8 cellular contexts compared by ENCODE assay signal in genomic region chr17:59372138-59372751, GRCh38.
DNase-seq lines count a peak whose midpoint lies in the region; ATAC-seq lines count a peak whose summit lies in the region.

No MANE protein-coding gene starts in this region.

- DNase-seq in NOMO-1 treated with DMSO at 0.1 percent for 48 hours (lab: John Stamatoyannopoulos, UW; ENCODE audit: unreplicated experiment) (peak; percentile 84), dedifferentiated amniotic fluid mesenchymal stem cell (ENCODE audit: extremely low spot score) (peak; percentile 57), NK-92 (lab: John Stamatoyannopoulos, UW; ENCODE audit: unreplicated experiment) (no peak), NCI-H2171 treated with DMSO at 0.1 percent for 48 hours (lab: John Stamatoyannopoulos, UW) (no peak)
- no peak for DNase-seq in NK-92 treated with Interleukin-12 subunit alpha and Interleukin-12 subunit beta, amount 100 ng/mL, for 24 hours (lab: John Stamatoyannopoulos, UW)

- H3K27ac ChIP-seq in BLaER1 treated with 17β-estradiol and CSF1 and Interleukin-3, amounts not matched to agents 10 nM and 100 nM, result peak overlapping the region; percentile 70 to 95 (median 83)

- H3K9ac ChIP-seq in BLaER1 treated with 17β-estradiol and CSF1 and Interleukin-3, amounts not matched to agents 10 nM and 100 nM, result peak overlapping the region; percentile 36 to 84 (median 71)
- peak overlapping the region; percentile 50 for H3K9ac ChIP-seq in mucosa of stomach (ENCODE audit: low read length)

- peak overlapping the region in 9 of 10 experiments; percentile 21 to 54 (median 37); a peak in 13 of 20 replicates for H3K4me3 ChIP-seq in BLaER1 treated with 17β-estradiol and CSF1 and Interleukin-3, amounts not matched to agents 10 nM and 100 nM
- no peak overlapping the region for H3K4me3 ChIP-seq in mucosa of stomach (ENCODE audit: low read length)

- peaks cover 0 to 8% (median 1%) of the 10 kb centered on the region in 11 experiments; a peak in 6 of 22 replicates for H3K36me3 ChIP-seq in BLaER1 treated with 17β-estradiol and CSF1 and Interleukin-3, amounts not matched to agents 10 nM and 100 nM
- H3K36me3 ChIP-seq in mucosa of stomach (ENCODE audit: control insufficient read depth, insufficient read depth, low read length), result no peaks in the 10 kb centered on the region

- no peaks in the 10 kb centered on the region for H3K27me3 ChIP-seq in BLaER1 treated with 17β-estradiol and CSF1 and Interleukin-3, amounts not matched to agents 10 nM and 100 nM
- no peaks in the 10 kb centered on the region for H3K27me3 ChIP-seq in mucosa of stomach (ENCODE audit: control insufficient read depth, insufficient read depth, low read length)

- H4K20me1 ChIP-seq in BLaER1 treated with 17β-estradiol and CSF1 and Interleukin-3, amounts not matched to agents 10 nM and 100 nM, result peaks cover 0 to 1% (median 0%) of the 10 kb centered on the region in 11 experiments; a peak in 1 of 22 replicates

- peak; percentile 56 for ATAC-seq in GM21390 (IDR thresholded peaks at IDR 0.05; ENCODE audit: unreplicated experiment)

- H3K4me2 ChIP-seq in BLaER1 treated with 17β-estradiol and CSF1 and Interleukin-3, amounts not matched to agents 10 nM and 100 nM, result peak overlapping the region; percentile 77 to 97 (median 90)

- peaks cover 47 to 100% (median 68%) of the 10 kb centered on the region in 10 experiments for H3K4me1 ChIP-seq in BLaER1 treated with 17β-estradiol and CSF1 and Interleukin-3, amounts not matched to agents 10 nM and 100 nM
- H3K4me1 ChIP-seq in mucosa of stomach (ENCODE audit: control insufficient read depth, insufficient read depth, low read length), result peaks cover 87% of the 10 kb centered on the region

- no peaks in the 10 kb centered on the region for H3K9me3 ChIP-seq in BLaER1 treated with 17β-estradiol and CSF1 and Interleukin-3, amounts not matched to agents 10 nM and 100 nM (replicated peaks in 1 of 11)
- no peaks in the 10 kb centered on the region for H3K9me3 ChIP-seq in mucosa of stomach (ENCODE audit: control insufficient read depth, low read length)

Comparison
In these comparisons a context has a peak if more than half of its experiments do, and no peak if none do; other contexts are left out.
1. DNase-seq: peak in NOMO-1 treated with DMSO at 0.1 percent for 48 hours (single experiment) and dedifferentiated amniotic fluid mesenchymal stem cell (single experiment); none in NK-92 (single experiment), NCI-H2171 treated with DMSO at 0.1 percent for 48 hours (single experiment) and NK-92 treated with Interleukin-12 subunit alpha and Interleukin-12 subunit beta, amount 100 ng/mL, for 24 hours (single experiment).